Comparison of ENCODE assay signal across 11 cellular contexts in genomic region chr6:119521251-119521650, GRCh38.
"Had no signal": no experiment of that assay in that cellular context is flagged by ENCODE, and none has a peak within 500 bp of the region (broad histone marks: within the 10 kb centered on the region; RNA-seq: fewer than 3 reads in every experiment).

No MANE protein-coding gene starts in this region.

- H3K36me3 Mint-ChIP-seq: activated naive CD4-positive, alpha-beta T cell treated with anti-CD3 and anti-CD28 coated beads, Interleukin-2, amount 50 U/mL, for 24 hours; naive B cell; stimulated activated naive B cell treated with anti-CD40 and anti-IgM and Interleukin-4, amounts not matched to agents 10 μg/mL and 1 μg/mL and 100 μg/mL, for 72 hours had no signal

- H3K4me3 Mint-ChIP-seq: activated naive CD4-positive, alpha-beta T cell treated with anti-CD3 and anti-CD28 coated beads, Interleukin-2, amount 50 U/mL, for 24 hours; activated T-cell treated with anti-CD3 and anti-CD28 coated beads, Interleukin-2, amount 50 U/mL, for 72 hours; naive B cell; stimulated activated naive B cell treated with anti-CD40 and anti-IgM and Interleukin-4, amounts not matched to agents 10 μg/mL and 1 μg/mL and 100 μg/mL, for 72 hours had no signal

- H3K4me1 Mint-ChIP-seq: activated naive CD4-positive, alpha-beta T cell treated with anti-CD3 and anti-CD28 coated beads, Interleukin-2, amount 50 U/mL, for 24 hours; naive B cell had no signal

- H3K9me3 Mint-ChIP-seq: activated naive CD4-positive, alpha-beta T cell treated with anti-CD3 and anti-CD28 coated beads, Interleukin-2, amount 50 U/mL, for 24 hours; activated T-cell treated with anti-CD3 and anti-CD28 coated beads, Interleukin-2, amount 50 U/mL, for 72 hours; naive B cell; stimulated activated naive B cell treated with anti-CD40 and anti-IgM and Interleukin-4, amounts not matched to agents 10 μg/mL and 1 μg/mL and 100 μg/mL, for 72 hours had no signal

- H3K4me3 ChIP-seq: right lobe of liver, upper lobe of right lung had no signal

- H3K27ac ChIP-seq: right lobe of liver, upper lobe of right lung had no signal

- DNase-seq: activated CD4-positive, alpha-beta T cell treated with anti-CD3 and anti-CD28 coated beads, Interleukin-2, amount 50 U/mL, for 4 hours; activated gamma-delta T cell; activated T-cell treated with anti-CD3 and anti-CD28 coated beads, Interleukin-2, amount 50 U/mL, for 72 hours; effector CD4-positive, alpha-beta T cell; head of caudate nucleus; left ventricle myocardium superior; naive B cell; right lobe of liver; stimulated activated naive B cell treated with anti-CD40 and anti-IgM and Interleukin-4, amounts not matched to agents 10 μg/mL and 1 μg/mL and 100 μg/mL, for 72 hours; upper lobe of right lung had no signal

- H3K36me3 ChIP-seq: right lobe of liver, upper lobe of right lung had no signal

- H3K9me3 ChIP-seq: right lobe of liver, upper lobe of right lung had no signal

- H3K27me3 Mint-ChIP-seq: naive B cell; stimulated activated naive B cell treated with anti-CD40 and anti-IgM and Interleukin-4, amounts not matched to agents 10 μg/mL and 1 μg/mL and 100 μg/mL, for 72 hours had no signal

- H3K4me1 ChIP-seq: right lobe of liver, upper lobe of right lung had no signal

- ATAC-seq: activated T-cell treated with anti-CD3 and anti-CD28 coated beads, Interleukin-2, amount 50 U/mL, for 72 hours; left ventricle myocardium superior; right lobe of liver; stimulated activated naive B cell treated with anti-CD40 and anti-IgM and Interleukin-4, amounts not matched to agents 10 μg/mL and 1 μg/mL and 100 μg/mL, for 72 hours; upper lobe of right lung had no signal

- H3K27ac Mint-ChIP-seq: activated naive CD4-positive, alpha-beta T cell treated with anti-CD3 and anti-CD28 coated beads, Interleukin-2, amount 50 U/mL, for 24 hours; activated T-cell treated with anti-CD3 and anti-CD28 coated beads, Interleukin-2, amount 50 U/mL, for 72 hours; stimulated activated naive B cell treated with anti-CD40 and anti-IgM and Interleukin-4, amounts not matched to agents 10 μg/mL and 1 μg/mL and 100 μg/mL, for 72 hours had no signal

- H3K27me3 ChIP-seq: right lobe of liver, upper lobe of right lung had no signal
